Comparison of ENCODE assay signal across 12 cellular contexts in the genomic region with DNA sequence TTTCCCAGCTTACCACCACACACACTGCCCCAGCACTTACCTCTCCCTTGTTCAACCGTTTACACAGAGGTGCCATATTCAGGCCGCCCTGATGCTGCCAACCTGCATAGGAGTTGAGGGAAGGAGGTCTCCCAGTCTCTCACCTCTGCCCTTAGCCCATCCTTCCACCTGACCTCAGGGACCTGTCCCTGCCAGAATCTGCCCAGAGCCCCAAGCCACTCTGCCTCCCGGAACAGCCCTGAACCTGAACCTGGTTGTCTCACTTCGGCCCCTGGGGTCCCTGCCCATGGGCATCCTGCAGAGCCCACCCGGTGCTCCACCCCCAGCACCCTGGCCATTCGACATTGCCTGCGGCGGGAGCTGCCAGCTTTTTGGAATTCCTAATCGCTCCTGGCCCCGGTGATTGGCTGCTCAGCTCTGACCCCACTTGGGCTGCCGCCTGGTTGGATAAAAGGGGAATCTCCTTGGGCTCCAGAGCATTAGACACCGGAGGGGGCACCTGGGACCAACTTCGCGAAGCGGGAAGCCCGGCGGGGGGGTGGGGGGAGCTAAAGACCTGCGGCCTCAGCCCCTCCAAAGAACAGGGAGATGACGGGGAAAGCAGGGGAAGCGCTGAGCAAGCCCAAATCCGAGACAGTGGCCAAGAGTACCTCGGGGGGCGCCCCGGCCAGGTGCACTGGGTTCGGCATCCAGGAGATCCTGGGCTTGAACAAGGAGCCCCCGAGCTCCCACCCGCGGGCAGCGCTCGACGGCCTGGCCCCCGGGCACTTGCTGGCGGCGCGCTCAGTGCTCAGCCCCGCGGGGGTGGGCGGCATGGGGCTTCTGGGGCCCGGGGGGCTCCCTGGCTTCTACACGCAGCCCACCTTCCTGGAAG. TPM values are rescaled to one million over a fixed set of nuclear protein-coding genes. Genes with fewer than 3 reads are reported as not detected.
DNase-seq lines count a peak whose midpoint lies in the region; ATAC-seq, FAIRE-seq and TF ChIP-seq lines count a peak whose summit lies in the region.
"Had no signal": no experiment of that assay in that cellular context is flagged by ENCODE, and none has a peak within 500 bp of the region (broad histone marks: within the 10 kb centered on the region; RNA-seq: fewer than 3 reads in every experiment).

Gene VSX2 (plus strand): TSS at position 476 of the 874 bp plus-strand sequence. CDS start 113 bp downstream, at position 589.

- H3K9ac ChIP-seq in neural progenitor cell = no peak within 1 kb of the TSS

- H3K4me1 Mint-ChIP-seq in effector memory CD8-positive, alpha-beta T cell (ENCODE audit: low read depth in 2 of 2) = peaks cover 14 to 17% of the 10 kb centered on the region in 2 donors
- peaks cover 8% of the 10 kb centered on the region for H3K4me1 Mint-ChIP-seq in neural progenitor cell

- peak within 1 kb of the TSS; percentile 69 to 75 for H3K4me3 Mint-ChIP-seq in effector memory CD8-positive, alpha-beta T cell
- H3K4me3 Mint-ChIP-seq in neural progenitor cell = peak within 1 kb of the TSS; percentile 58

- H3K27me3 Mint-ChIP-seq in effector memory CD8-positive, alpha-beta T cell = peaks cover 75 to 94% of the 10 kb centered on the region in 2 donors
- H3K27me3 Mint-ChIP-seq in neural progenitor cell (ENCODE audit: insufficient read depth, low read depth) = peaks cover 84% of the 10 kb centered on the region

- FAIRE-seq in HTR-8/SVneo (lab: Jason Lieb, UNC) = peak; percentile 40

- H4K20me1 ChIP-seq in neural progenitor cell (ENCODE audit: low read depth) = peaks cover 21% of the 10 kb centered on the region

- TF ChIP-seq CTCF in neural progenitor cell (IDR thresholded peaks at IDR 0.05) = no peak

- H3K4me3 ChIP-seq in neural progenitor cell = peak within 1 kb of the TSS; percentile 45

- no peaks in the 10 kb centered on the region for H3K9me3 ChIP-seq in neural progenitor cell (ENCODE audit: low read depth)

- peak within 1 kb of the TSS; percentile 64 for H2AFZ ChIP-seq in neural progenitor cell (replicated peaks)

- no peak for ATAC-seq in effector memory CD8-positive, alpha-beta T cell (replicated peaks)
- ATAC-seq in GM21515 (IDR thresholded peaks at IDR 0.05; ENCODE audit: unreplicated experiment) = no peak

- no peaks in the 10 kb centered on the region for H3K9me3 Mint-ChIP-seq in effector memory CD8-positive, alpha-beta T cell
- H3K9me3 Mint-ChIP-seq in neural progenitor cell = peaks cover 13% of the 10 kb centered on the region

- peaks cover 31% of the 10 kb centered on the region for H3F3A ChIP-seq in neural progenitor cell (ENCODE audit: low read depth)

- H3K27me3 ChIP-seq in neural progenitor cell = peaks cover 97% of the 10 kb centered on the region

- H3K27ac Mint-ChIP-seq in effector memory CD8-positive, alpha-beta T cell = no peak within 1 kb of the TSS
- H3K27ac Mint-ChIP-seq in neural progenitor cell = no peak within 1 kb of the TSS

- H3K36me3 Mint-ChIP-seq in effector memory CD8-positive, alpha-beta T cell (ENCODE audit: insufficient read depth) = peaks cover 3% of the 10 kb centered on the region
- H3K36me3 Mint-ChIP-seq in neural progenitor cell = no peaks in the 10 kb centered on the region

- H3K36me3 ChIP-seq in neural progenitor cell = no peaks in the 10 kb centered on the region

- no peaks in the 10 kb centered on the region for H3K79me2 ChIP-seq in neural progenitor cell (ENCODE audit: low read depth)

- H3K4me2 ChIP-seq in neural progenitor cell = peak within 1 kb of the TSS; percentile 89

- DNase-seq in 8988T (peak; percentile 20), HTR-8/SVneo (ENCODE audit: insufficient read length, low spot score) (no peak), neural progenitor cell (ENCODE audit: low spot score) (peak; percentile 70), NCI-H1105 treated with DMSO at 0.1 percent for 48 hours (lab: John Stamatoyannopoulos, UW) (no peak), globus pallidus (ENCODE audit: low spot score) (no peak), NCI-H2227 (lab: John Stamatoyannopoulos, UW; ENCODE audit: unreplicated experiment) (no peak)
- DNase-seq in effector memory CD8-positive, alpha-beta T cell = no peak
- DNase-seq: NCI-H748 treated with DMSO at 0.1 percent for 48 hours had no signal

- H3K27ac ChIP-seq in neural progenitor cell = no peak within 1 kb of the TSS
- H3K27ac ChIP-seq: C4-2B had no signal

- H3K4me1 ChIP-seq in neural progenitor cell = peaks cover 38% of the 10 kb centered on the region

RNA-seq across cellular contexts. Expression of gene VSX2, which starts in this region (rescaled TPM):
- 0.51 and 1.3 TPM in 2 replicates for total RNA-seq in neural progenitor cell (ENCODE audit: low replicate concordance)
- total RNA-seq: sciatic nerve; T-helper 1 cell treated with Interleukin-12 subunit alpha and Interleukin-12 subunit beta and Interleukin-4 antibody, amounts not matched to agents 30 ng/mL and 1 ng/mL, for 36 hours had no signal

Comparison
In these comparisons a context has a peak if more than half of its experiments do, and no peak if none do; other contexts are left out.
1. DNase-seq: peak in 8988T (single experiment) and neural progenitor cell (single experiment); none in HTR-8/SVneo (single experiment), effector memory CD8-positive, alpha-beta T cell (0 of 3), NCI-H1105 treated with DMSO at 0.1 percent for 48 hours (single experiment), globus pallidus (single experiment) and NCI-H2227 (single experiment).